ENCODE assay signal across 21 cellular contexts in the genomic region with DNA sequence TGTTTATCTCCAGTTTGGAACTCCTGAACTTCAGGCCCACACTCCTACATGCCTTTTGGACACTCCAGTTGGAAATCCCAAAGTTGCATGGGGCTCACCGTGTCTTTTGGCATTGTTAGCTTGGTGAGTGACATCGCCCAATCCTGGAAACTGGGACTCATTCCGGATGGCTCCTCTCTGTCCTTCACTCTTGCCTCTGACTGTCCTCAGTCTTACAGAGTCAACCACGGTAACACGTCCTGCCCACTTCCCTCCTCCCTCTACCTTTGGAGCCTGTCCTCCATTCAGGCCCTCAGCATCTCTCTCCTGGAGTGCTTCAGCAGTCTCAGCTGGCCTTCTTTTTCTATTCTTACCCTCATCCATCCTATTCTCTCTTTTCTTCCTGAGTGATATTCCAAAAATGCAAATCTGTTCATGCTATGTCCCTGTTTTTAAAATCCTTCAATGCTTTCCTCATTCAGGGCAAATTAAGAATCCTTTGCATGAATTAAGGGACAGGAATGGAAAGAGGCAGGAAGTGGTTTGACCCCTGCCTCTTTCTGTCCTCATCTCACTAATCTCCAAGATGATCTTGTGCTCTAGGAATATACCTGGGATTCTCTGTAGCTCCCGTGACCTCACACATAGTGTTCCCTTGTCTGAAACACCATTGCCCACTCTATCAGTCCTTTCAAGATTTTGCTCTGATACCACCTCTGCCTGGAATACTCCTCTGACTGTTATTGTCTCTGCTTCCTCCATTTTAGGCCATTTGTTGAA. TPM values are rescaled to one million over a fixed set of nuclear protein-coding genes. Genes with fewer than 3 reads are reported as not detected.
DNase-seq lines count a peak whose midpoint lies in the region; ATAC-seq and TF ChIP-seq lines count a peak whose summit lies in the region.
"Had no signal": no experiment of that assay in that cellular context is flagged by ENCODE, and none has a peak within 500 bp of the region (broad histone marks: within the 10 kb centered on the region; RNA-seq: fewer than 3 reads in every experiment).

No MANE protein-coding gene starts in this region.

- H3K36me3 Mint-ChIP-seq in endothelial cell (ENCODE audit: low read depth, unreplicated experiment) (peaks cover 16% of the 10 kb centered on the region), osteocyte (ENCODE audit: unreplicated experiment) (peaks cover 20% of the 10 kb centered on the region)

- H3K9me3 Mint-ChIP-seq in endothelial cell (ENCODE audit: unreplicated experiment) (no peaks in the 10 kb centered on the region), osteocyte (ENCODE audit: unreplicated experiment) (no peaks in the 10 kb centered on the region)
- H3K9me3 Mint-ChIP-seq: nephron, T-cell had no signal

- DNase-seq in AG08395 (ENCODE audit: low spot score) = peak; percentile 21
- no peak for DNase-seq in endothelial cell (ENCODE audit: low spot score)
- DNase-seq in osteocyte (ENCODE audit: extremely low spot score, unreplicated experiment) = no peak
- DNase-seq in tibial nerve (ENCODE audit: low spot score in 2 of 2) = no peak
- no peak for DNase-seq in NCI-H2196 (lab: John Stamatoyannopoulos, UW; ENCODE audit: unreplicated experiment)
- DNase-seq in amygdala (lab: John Stamatoyannopoulos, UW) = no peak
- DNase-seq: activated CD8-positive, alpha-beta memory T cell treated with anti-CD3 and anti-CD28 coated beads, Interleukin-2, amount 50 U/mL, for 48 hours; cerebellar nuclear complex; head of caudate nucleus; Karpas-422; left lung; NCI-H1694; NCI-H510A treated with DMSO at 0.1 percent for 48 hours; OCI-M1; stimulated activated naive CD4-positive, alpha-beta T cell; T-cell had no signal

- peak overlapping the region; percentile 17 for H3K4me3 Mint-ChIP-seq in endothelial cell (ENCODE audit: unreplicated experiment)
- no peak overlapping the region for H3K4me3 Mint-ChIP-seq in osteocyte (ENCODE audit: unreplicated experiment)
- H3K4me3 Mint-ChIP-seq: nephron, T-cell had no signal

- TF ChIP-seq CTCF in HEK293 (tag by site-specific recombination; IDR thresholded peaks at IDR 0.05) = no peak
- TF ChIP-seq CTCF in endothelial cell (IDR thresholded peaks at IDR 0.05; ENCODE audit: unreplicated experiment) = no peak
- TF ChIP-seq CTCF in osteocyte (IDR thresholded peaks at IDR 0.05) = no peak
- TF ChIP-seq CTCF in tibial nerve (IDR thresholded peaks at IDR 0.05) = no peak

- no peak for TF ChIP-seq EP300 in tibial nerve (IDR thresholded peaks at IDR 0.05)

- H3K27ac ChIP-seq in HEK293 (ENCODE audit: extremely low read depth, low read depth, low read length) = no peak overlapping the region
- H3K27ac ChIP-seq in tibial nerve = no peak overlapping the region
- H3K27ac ChIP-seq: left lung, right lobe of liver had no signal

- POLR2A ChIA-PET in HEK293 (lab: Yijun Ruan, JAX) = interaction anchor here (1.6 kb wide), 1 partner anchor 12 kb away, joined by 3 read pairs; no protein-coding TSS in a partner anchor

- H3K27me3 ChIP-seq in tibial nerve = no peaks in the 10 kb centered on the region
- H3K27me3 ChIP-seq: left lung, right lobe of liver had no signal

- no peak for ATAC-seq in HG02840 (IDR thresholded peaks at IDR 0.05; ENCODE audit: low FRiP score, unreplicated experiment)
- ATAC-seq: left lung, T-cell had no signal

- peaks cover 3% of the 10 kb centered on the region for H3K27me3 Mint-ChIP-seq in endothelial cell (ENCODE audit: unreplicated experiment)
- no peaks in the 10 kb centered on the region for H3K27me3 Mint-ChIP-seq in osteocyte (ENCODE audit: unreplicated experiment)
- H3K27me3 Mint-ChIP-seq: T-cell had no signal

- H3K36me3 ChIP-seq in HEK293 (ENCODE audit: control insufficient read depth in 2 of 2, insufficient read depth in 1 of 2, low read length in 2 of 2) = peaks cover 0 to 9% of the 10 kb centered on the region in 2 experiments; a peak in 1 of 3 replicates
- peaks cover 0 to 18% (median 0%) of the 10 kb centered on the region in 3 donors for H3K36me3 ChIP-seq in tibial nerve

- H3K4me3 ChIP-seq in HEK293 (ENCODE audit: low read depth, low read length) (no peak overlapping the region), tibial nerve (no peak overlapping the region)
- H3K4me3 ChIP-seq: left lung, right lobe of liver had no signal

- no peak for TF ChIP-seq POLR2A in tibial nerve (IDR thresholded peaks at IDR 0.05)

- CTCF ChIA-PET in HEK293 (lab: Yijun Ruan, JAX) = interaction anchor here (0.8 kb wide), 1 partner anchor 456 kb away, joined by 3 read pairs; no protein-coding TSS in a partner anchor

- H3K4me1 ChIP-seq in HEK293 (ENCODE audit: control insufficient read depth, insufficient read depth, low read length) = peaks cover 9% of the 10 kb centered on the region
- H3K4me1 ChIP-seq in tibial nerve = peaks cover 0 to 21% (median 6%) of the 10 kb centered on the region in 4 donors

- H3K4me1 Mint-ChIP-seq in endothelial cell (ENCODE audit: unreplicated experiment) (peaks cover 17% of the 10 kb centered on the region), osteocyte (ENCODE audit: unreplicated experiment) (peaks cover 43% of the 10 kb centered on the region)

- 89 to 92% methylated on average over 6 of the region's 6 CpGs for WGBS in tibial nerve, 2 donors

- H3K9me3 ChIP-seq in HEK293 (ENCODE audit: control insufficient read depth, insufficient read depth, low read depth, low read length) (no peaks in the 10 kb centered on the region), tibial nerve (no peaks in the 10 kb centered on the region)
- H3K9me3 ChIP-seq: left lung, right lobe of liver had no signal

- H3K27ac Mint-ChIP-seq in endothelial cell (ENCODE audit: unreplicated experiment) (peak overlapping the region; percentile 20), osteocyte (ENCODE audit: unreplicated experiment) (peak overlapping the region; percentile 74)
- H3K27ac Mint-ChIP-seq: activated naive CD4-positive, alpha-beta T cell treated with anti-CD3 and anti-CD28 coated beads, Interleukin-2, amount 50 U/mL, for 72 hours; nephron; T-cell had no signal

TF ChIP-seq in HEK293, 187 proteins besides CTCF, POLR2A, EP300 and RAD21:
- TF ChIP-seq ZNF624 (tag by site-specific recombination; IDR thresholded peaks at IDR 0.05) (no peak), ZNF366 (tag by site-specific recombination; conservative IDR thresholded peaks at IDR 0.05) (0 out of 2 replicates have a peak, but pooled peaks have one; percentile 24), ZNF777 (tag by site-specific recombination; IDR thresholded peaks at IDR 0.05; ENCODE audit: borderline replicate concordance) (no peak), ZNF830 (tag by site-specific recombination; IDR thresholded peaks at IDR 0.05; ENCODE audit: low read depth) (no peak)
- TF ChIP-seq, protein P1, sequence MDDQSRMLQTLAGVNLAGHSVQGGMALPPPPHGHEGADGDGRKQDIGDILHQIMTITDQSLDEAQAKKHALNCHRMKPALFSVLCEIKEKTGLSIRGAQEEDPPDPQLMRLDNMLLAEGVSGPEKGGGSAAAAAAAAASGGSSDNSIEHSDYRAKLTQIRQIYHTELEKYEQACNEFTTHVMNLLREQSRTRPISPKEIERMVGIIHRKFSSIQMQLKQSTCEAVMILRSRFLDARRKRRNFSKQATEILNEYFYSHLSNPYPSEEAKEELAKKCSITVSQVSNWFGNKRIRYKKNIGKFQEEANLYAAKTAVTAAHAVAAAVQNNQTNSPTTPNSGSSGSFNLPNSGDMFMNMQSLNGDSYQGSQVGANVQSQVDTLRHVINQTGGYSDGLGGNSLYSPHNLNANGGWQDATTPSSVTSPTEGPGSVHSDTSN (CRISPR knock-in tag; IDR thresholded peaks at IDR 0.05) = no peak
- TF ChIP-seq, protein P2, sequence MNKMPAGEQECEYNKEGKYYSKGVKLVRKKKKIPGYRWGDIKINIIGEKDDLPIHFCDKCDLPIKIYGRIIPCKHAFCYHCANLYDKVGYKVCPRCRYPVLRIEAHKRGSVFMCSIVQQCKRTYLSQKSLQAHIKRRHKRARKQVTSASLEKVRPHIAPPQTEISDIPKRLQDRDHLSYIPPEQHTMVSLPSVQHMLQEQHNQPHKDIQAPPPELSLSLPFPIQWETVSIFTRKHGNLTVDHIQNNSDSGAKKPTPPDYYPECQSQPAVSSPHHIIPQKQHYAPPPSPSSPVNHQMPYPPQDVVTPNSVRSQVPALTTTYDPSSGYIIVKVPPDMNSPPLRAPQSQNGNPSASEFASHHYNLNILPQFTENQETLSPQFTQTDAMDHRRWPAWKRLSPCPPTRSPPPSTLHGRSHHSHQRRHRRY (tag by site-specific recombination; IDR thresholded peaks at IDR 0.05) = no peak

RNA-seq across cellular contexts. Expression of a gene that starts 42.5 kb away (rescaled TPM):
- 181 TPM for total RNA-seq in endothelial cell (ENCODE audit: unreplicated experiment)
- 184 and 187 TPM in 2 replicates for total RNA-seq in osteocyte
- 100 to 1,000 TPM; 183 to 293 (median 242) TPM for total RNA-seq in tibial nerve
